26 cellular contexts compared by ENCODE assay signal in genomic region chrY:8495243-8495642, GRCh38.
"Had no signal": no experiment of that assay in that cellular context is flagged by ENCODE, and none has a peak within 500 bp of the region (broad histone marks: within the 10 kb centered on the region; RNA-seq: fewer than 3 reads in every experiment).

No MANE protein-coding gene starts in this region.

- H3K4me1 ChIP-seq: stomach, suprapubic skin, testis, thyroid gland, tibial artery, tibial nerve, transverse colon, upper lobe of left lung, upper lobe of right lung, uterus, vagina had no signal

- ATAC-seq: stimulated activated effector memory CD8-positive, alpha-beta T cell treated with anti-CD3 and anti-CD28 coated beads, Interleukin-12 subunit alpha, Interleukin-12 subunit beta, amount 100 ng/mL, for 72 hours; stimulated activated memory B cell treated with anti-CD40 and anti-IgM and Interleukin-4, amounts not matched to agents 10 μg/mL and 1 μg/mL and 100 μg/mL, for 72 hours; stimulated activated naive B cell treated with anti-CD40 and anti-IgM and Interleukin-4, amounts not matched to agents 10 μg/mL and 1 μg/mL and 100 μg/mL, for 72 hours; stimulated activated naive CD8-positive, alpha-beta T cell treated with anti-CD3 and anti-CD28 coated beads, Interleukin-15, amount 100 ng/mL, for 72 hours; stimulated activated naive CD8-positive, alpha-beta T cell treated with anti-CD3 and anti-CD28 coated beads, Interleukin-15, Interleukin-2, amounts not matched to agents 100 U/mL and 50 U/mL, for 24 hours; upper lobe of right lung had no signal

- H3K27ac ChIP-seq: stomach, suprapubic skin, testis, thoracic aorta, thyroid gland, tibial artery, tibial nerve, transverse colon, upper lobe of left lung, upper lobe of right lung, uterus, vagina had no signal

- H3K4me3 ChIP-seq: stomach, suprapubic skin, testis, thoracic aorta, thyroid gland, tibial artery, tibial nerve, transverse colon, upper lobe of left lung, upper lobe of right lung, uterus, vagina had no signal

- DNase-seq: stimulated activated CD4-positive, alpha-beta T cell treated with anti-CD3 and anti-CD28 coated beads, Interleukin-2, amount 100 ng/mL, for 48 hours; stimulated activated CD4-positive, alpha-beta T cell treated with anti-CD3 and anti-CD28 coated beads, Interleukin-4, amount 100 ng/mL, for 1 hour; stimulated activated CD4-positive, alpha-beta T cell treated with anti-CD3 and anti-CD28 coated beads, Interleukin-4, amount 100 ng/mL, for 24 hours; stimulated activated CD4-positive, alpha-beta T cell treated with anti-CD3 and anti-CD28 coated beads, Interleukin-4, amount 100 ng/mL, for 4 hours; stimulated activated CD8-positive, alpha-beta memory T cell treated with anti-CD3 and anti-CD28 coated beads, Interleukin-4, amount 100 ng/mL, for 48 hours; stimulated activated naive B cell treated with anti-CD40 and anti-IgM and Interleukin-4, amounts not matched to agents 10 μg/mL and 1 μg/mL and 100 μg/mL, for 72 hours; stimulated activated naive CD4-positive, alpha-beta T cell; stimulated activated naive CD4-positive, alpha-beta T cell treated with Interleukin-2 at 50 U/mL for 16 hours; stimulated activated naive CD8-positive, alpha-beta T cell treated with anti-CD3 and anti-CD28 coated beads, Interleukin-15, amount 100 ng/mL, for 72 hours; stimulated activated naive CD8-positive, alpha-beta T cell treated with anti-CD3 and anti-CD28 coated beads, Interleukin-15, Interleukin-2, amounts not matched to agents 100 U/mL and 50 U/mL, for 24 hours; stomach; substantia nigra; testis; thyroid gland; tibial artery; transverse colon; trophoblast cell; upper lobe of left lung; upper lobe of right lung; uterus had no signal

- H3K27me3 ChIP-seq: stomach, suprapubic skin, testis, thyroid gland, tibial artery, tibial nerve, transverse colon, upper lobe of left lung, upper lobe of right lung, uterus, vagina had no signal

- H3K9me3 ChIP-seq: stomach, suprapubic skin, testis, thoracic aorta, thyroid gland, tibial artery, tibial nerve, transverse colon, upper lobe of left lung, upper lobe of right lung, uterus, vagina had no signal

- H3K36me3 ChIP-seq: stomach, suprapubic skin, thoracic aorta, thyroid gland, tibial artery, tibial nerve, transverse colon, upper lobe of left lung, upper lobe of right lung, uterus, vagina had no signal
